In genomic region chr15:59751552-59752413, GRCh38 we compare ENCODE assay signal across 8 cellular contexts.
DNase-seq lines count a peak whose midpoint lies in the region; ATAC-seq, FAIRE-seq and TF ChIP-seq lines count a peak whose summit lies in the region.

No MANE protein-coding gene starts in this region.

- H3K27me3 Mint-ChIP-seq in activated CD8-positive, alpha-beta memory T cell treated with anti-CD3 and anti-CD28 coated beads, Interleukin-2, amount 10 ng/mL, durations not matched to agents 7 days and 5 days = peaks cover 24% of the 10 kb centered on the region

- H3K9me3 Mint-ChIP-seq in activated CD8-positive, alpha-beta memory T cell treated with anti-CD3 and anti-CD28 coated beads, Interleukin-2, amount 10 ng/mL, durations not matched to agents 7 days and 5 days (ENCODE audit: low read depth) = no peaks in the 10 kb centered on the region
- no peaks in the 10 kb centered on the region for H3K9me3 Mint-ChIP-seq in stimulated activated effector memory CD8-positive, alpha-beta T cell treated with anti-CD3 and anti-CD28 coated beads, Interleukin-12 subunit alpha, Interleukin-12 subunit beta, amount 100 ng/mL, for 72 hours

- H2BK120ac ChIP-seq in H1 (replicated peaks; ENCODE audit: low read depth, low read length) = no peak overlapping the region

- no peak overlapping the region for H4K8ac ChIP-seq in H1 (ENCODE audit: extremely low read depth, insufficient read depth, low read length)

- H4K91ac ChIP-seq in H1 (replicated peaks; ENCODE audit: insufficient read length, low read length) = no peak overlapping the region

- no peak overlapping the region for H2BK5ac ChIP-seq in H1 (ENCODE audit: low read depth, low read length)

- TF ChIP-seq EP300 in H1 (IDR thresholded peaks at IDR 0.05; ENCODE audit: borderline replicate concordance in 1 of 2, low read depth in 2 of 2, low read length in 2 of 2) = no peak

- H3K79me2 ChIP-seq in H1 (ENCODE audit: control insufficient read depth in 1 of 2, insufficient read depth in 2 of 2, low read length in 2 of 2) = no peaks in the 10 kb centered on the region

- H2BK20ac ChIP-seq in H1 (ENCODE audit: low read length) = no peak overlapping the region

- peak; percentile 91 to 92 for TF ChIP-seq RAD21 in H1 (IDR thresholded peaks at IDR 0.05 in 1 of 2, conservative IDR thresholded peaks at IDR 0.05 in 1 of 2; ENCODE audit: low read depth in 2 of 2, low read length in 2 of 2)

- CTCF ChIA-PET in activated CD8-positive, alpha-beta memory T cell treated with anti-CD3 and anti-CD28 coated beads, Interleukin-2, amount 10 ng/mL, durations not matched to agents 7 days and 5 days (lab: Charles Lee) = interaction anchor here (0.7 to 4.2 kb wide), 20 partner anchors 8 to 575 kb away, joined by 3 to 15 read pairs (median 4); no protein-coding TSS in a partner anchor
- CTCF ChIA-PET in H1 (lab: Charles Lee; ENCODE audit: partially characterized antibody) = interaction anchor here (0.6 to 10.4 kb wide), 44 partner anchors 8 to 607 kb away, joined by 3 to 120 read pairs (median 4); no protein-coding TSS in a partner anchor

- no peaks in the 10 kb centered on the region for H3K79me1 ChIP-seq in H1 (ENCODE audit: low read depth, low read length)

- H3K18ac ChIP-seq in H1 (ENCODE audit: extremely low read depth, low read length) = no peak overlapping the region

- peak; percentile 95 for FAIRE-seq in H1 (lab: Jason Lieb, UNC)

- no peak overlapping the region for H3K4me3 ChIP-seq in H1 (ENCODE audit: extremely low read depth in 1 of 4, insufficient read depth in 2 of 4, low read depth in 3 of 4, low read length in 4 of 4)

- no peak overlapping the region for H2AK5ac ChIP-seq in H1 (ENCODE audit: low read depth, low read length)

- ATAC-seq in activated CD8-positive, alpha-beta memory T cell treated with anti-CD3 and anti-CD28 coated beads, Interleukin-2, amount 10 ng/mL, durations not matched to agents 7 days and 5 days = peak; percentile 84
- peak; percentile 76 for ATAC-seq in stimulated activated effector memory CD8-positive, alpha-beta T cell treated with anti-CD3 and anti-CD28 coated beads, Interleukin-12 subunit alpha, Interleukin-12 subunit beta, amount 100 ng/mL, for 72 hours
- ATAC-seq in HG03095 (IDR thresholded peaks at IDR 0.05; ENCODE audit: unreplicated experiment) = no peak

- 74% methylated on average over 7 of the region's 7 CpGs; no CpG with 5 or more reads in 1 of the 2 experiments for WGBS in H1 (ENCODE audit: extremely low coverage in 1 of 2, insufficient coverage in 1 of 2, insufficient read length in 1 of 2, insufficient replicate concordance in 2 of 2, low coverage in 1 of 2, low lambda C conversion rate in 2 of 2, missing lambda C conversion rate in 1 of 2), 2 experiments

- no peak overlapping the region for H3K9ac ChIP-seq in H1 (replicated peaks in 1 of 4; ENCODE audit: extremely low read depth in 1 of 4, low read depth in 3 of 4, low read length in 3 of 4)

- H4K5ac ChIP-seq in H1 (ENCODE audit: insufficient read length, low read depth, low read length) = no peak overlapping the region

- DNase-seq in activated CD8-positive, alpha-beta memory T cell treated with anti-CD3 and anti-CD28 coated beads, Interleukin-2, amount 10 ng/mL, durations not matched to agents 7 days and 5 days = no peak
- DNase-seq in activated CD8-positive, alpha-beta memory T cell treated with anti-CD3 and anti-CD28 coated beads for 24 hours = no peak
- DNase-seq in NCI-H82 (lab: John Stamatoyannopoulos, UW) (peak; percentile 43), H1 (ENCODE audit: low read depth in 1 of 2, low spot score in 2 of 2) (no peak), NCI-H510A (lab: John Stamatoyannopoulos, UW) (no peak), EL (no peak)
- peak in 1 of 2 donors; percentile 43 for DNase-seq in stimulated activated effector memory CD8-positive, alpha-beta T cell treated with anti-CD3 and anti-CD28 coated beads, Interleukin-12 subunit alpha, Interleukin-12 subunit beta, amount 100 ng/mL, for 72 hours (ENCODE audit: low spot score in 2 of 2)

- no peaks in the 10 kb centered on the region for H3K23me2 ChIP-seq in H1 (ENCODE audit: low read depth, low read length)

- no peak overlapping the region for H3K27ac ChIP-seq in H1 (ENCODE audit: low read depth, low read length)

- no peak overlapping the region for H3K14ac ChIP-seq in H1 (ENCODE audit: insufficient read length)

- H3K4me1 Mint-ChIP-seq in activated CD8-positive, alpha-beta memory T cell treated with anti-CD3 and anti-CD28 coated beads, Interleukin-2, amount 10 ng/mL, durations not matched to agents 7 days and 5 days = peaks cover 10% of the 10 kb centered on the region
- H3K4me1 Mint-ChIP-seq in stimulated activated effector memory CD8-positive, alpha-beta T cell treated with anti-CD3 and anti-CD28 coated beads, Interleukin-12 subunit alpha, Interleukin-12 subunit beta, amount 100 ng/mL, for 72 hours = peaks cover 6% of the 10 kb centered on the region

- H2BK12ac ChIP-seq in H1 (ENCODE audit: low read depth, low read length) = no peak overlapping the region

- TF ChIP-seq CTCF in H1 (IDR thresholded peaks at IDR 0.05; ENCODE audit: control extremely low read depth in 1 of 3, insufficient read depth in 1 of 3, low read depth in 1 of 3, low read length in 3 of 3) = peak in 2 of 3 experiments; percentile 91 to 99; a peak in 3 of 4 replicates

- H2BK15ac ChIP-seq in H1 (ENCODE audit: low read length) = no peak overlapping the region

- H3K27ac Mint-ChIP-seq in activated CD8-positive, alpha-beta memory T cell treated with anti-CD3 and anti-CD28 coated beads, Interleukin-2, amount 10 ng/mL, durations not matched to agents 7 days and 5 days = no peak overlapping the region
- no peak overlapping the region for H3K27ac Mint-ChIP-seq in stimulated activated effector memory CD8-positive, alpha-beta T cell treated with anti-CD3 and anti-CD28 coated beads, Interleukin-12 subunit alpha, Interleukin-12 subunit beta, amount 100 ng/mL, for 72 hours

- no peaks in the 10 kb centered on the region for H4K20me1 ChIP-seq in H1 (replicated peaks in 1 of 2; ENCODE audit: control insufficient read depth in 1 of 2, insufficient read depth in 2 of 2, low read length in 2 of 2)

- no peaks in the 10 kb centered on the region for H3K9me3 ChIP-seq in H1 (ENCODE audit: insufficient read depth in 2 of 2, low read depth in 1 of 2, low read length in 1 of 2)

- H3K4me2 ChIP-seq in H1 (ENCODE audit: insufficient read depth in 1 of 2, low read depth in 2 of 2, low read length in 2 of 2) = no peak overlapping the region

- no peak overlapping the region for H3K56ac ChIP-seq in H1 (replicated peaks; ENCODE audit: insufficient read length, low read depth, low read length)

- no peak for TF ChIP-seq POLR2A in H1 (IDR thresholded peaks at IDR 0.05; ENCODE audit: control extremely low read depth in 1 of 2, low read depth in 2 of 2, low read length in 2 of 2)

- H2AFZ ChIP-seq in H1 (ENCODE audit: low read length) = 0 out of 2 replicates have a peak overlapping the region, but pooled peaks have one; percentile 31

- H3K4me3 Mint-ChIP-seq in activated CD8-positive, alpha-beta memory T cell treated with anti-CD3 and anti-CD28 coated beads, Interleukin-2, amount 10 ng/mL, durations not matched to agents 7 days and 5 days = no peak overlapping the region
- no peak overlapping the region for H3K4me3 Mint-ChIP-seq in stimulated activated effector memory CD8-positive, alpha-beta T cell treated with anti-CD3 and anti-CD28 coated beads, Interleukin-12 subunit alpha, Interleukin-12 subunit beta, amount 100 ng/mL, for 72 hours

- POLR2A ChIA-PET in H1 (lab: Charles Lee; ENCODE audit: partially characterized antibody) = interaction anchor here (1.3 kb wide), 1 partner anchor 9 kb away, joined by 4 read pairs; no protein-coding TSS in a partner anchor

- H3K36me3 ChIP-seq in H1 (ENCODE audit: control insufficient read depth in 2 of 4, insufficient read depth in 4 of 4, low read length in 3 of 4) = no peaks in the 10 kb centered on the region

- peaks cover 0 to 3% (median 0%) of the 10 kb centered on the region in 4 experiments; a peak in 1 of 7 replicates for H3K4me1 ChIP-seq in H1 (replicated peaks in 1 of 4; ENCODE audit: control insufficient read depth in 3 of 4, insufficient read depth in 4 of 4, low read length in 3 of 4)

- H3K36me3 Mint-ChIP-seq in activated CD8-positive, alpha-beta memory T cell treated with anti-CD3 and anti-CD28 coated beads, Interleukin-2, amount 10 ng/mL, durations not matched to agents 7 days and 5 days = no peaks in the 10 kb centered on the region
- H3K36me3 Mint-ChIP-seq in stimulated activated effector memory CD8-positive, alpha-beta T cell treated with anti-CD3 and anti-CD28 coated beads, Interleukin-12 subunit alpha, Interleukin-12 subunit beta, amount 100 ng/mL, for 72 hours = no peaks in the 10 kb centered on the region

- no peak overlapping the region for H3K23ac ChIP-seq in H1 (ENCODE audit: insufficient read length)

- H3K27me3 ChIP-seq in H1 (replicated peaks in 1 of 4; ENCODE audit: control insufficient read depth in 3 of 4, extremely low read depth in 1 of 4, insufficient read depth in 3 of 4, low read length in 3 of 4) = no peaks in the 10 kb centered on the region; a peak in 1 of 7 replicates

- no peak overlapping the region for H3K4ac ChIP-seq in H1 (replicated peaks; ENCODE audit: insufficient read length, low read depth, low read length)

TF ChIP-seq in H1, 55 proteins besides CTCF, POLR2A, EP300 and RAD21:
- no peak for TF ChIP-seq GTF2F1 (IDR thresholded peaks at IDR 0.05; ENCODE audit: borderline replicate concordance, low read depth, low read length)
- TF ChIP-seq TEAD4 (IDR thresholded peaks at IDR 0.05; ENCODE audit: low read depth, low read length) = peak; percentile 84; the same call in 1 of the 2 replicates
- 0 out of 2 replicates have a peak, but pooled peaks have one; percentile 11 for TF ChIP-seq JUND (IDR thresholded peaks at IDR 0.05; ENCODE audit: low read length)
